8 cellular contexts compared by ENCODE assay signal in genomic region chr5:115179068-115179958, GRCh38.
DNase-seq lines count a peak whose midpoint lies in the region; ATAC-seq and TF ChIP-seq lines count a peak whose summit lies in the region.

No MANE protein-coding gene starts in this region.

- no peaks in the 10 kb centered on the region for H3K79me2 ChIP-seq in MM.1S (ENCODE audit: low read length)

- peak; percentile 33 for DNase-seq in DMS53 treated with DMSO at 0.1 percent for 48 hours (lab: John Stamatoyannopoulos, UW; ENCODE audit: unreplicated experiment)
- no peak for DNase-seq in MM.1S
- DNase-seq in effector memory CD8-positive, alpha-beta T cell: no peak
- DNase-seq in cortex of kidney (lab: John Stamatoyannopoulos, UW): no peak
- no peak for DNase-seq in activated effector memory CD4-positive, alpha-beta T cell treated with anti-CD3 and anti-CD28 coated beads, Interleukin-2, amount 50 U/mL, for 16 hours
- no peak for DNase-seq in NCI-H2171 treated with DMSO at 0.1 percent for 48 hours (lab: John Stamatoyannopoulos, UW)

- no peaks in the 10 kb centered on the region for H3K9me2 ChIP-seq in MM.1S (replicated peaks; ENCODE audit: insufficient read depth, low read length)

- H3K36me3 ChIP-seq in MM.1S (replicated peaks; ENCODE audit: insufficient read depth, low read length) (no peaks in the 10 kb centered on the region), muscle layer of colon (ENCODE audit: insufficient read depth, low read length) (no peaks in the 10 kb centered on the region)

- H3K9me3 Mint-ChIP-seq in effector memory CD8-positive, alpha-beta T cell: peaks cover 0 to 2% of the 10 kb centered on the region in 2 donors

- peak overlapping the region; percentile 62 for H3K4me3 ChIP-seq in MM.1S (ENCODE audit: low read length)
- peak overlapping the region; percentile 42 to 52 for H3K4me3 ChIP-seq in muscle layer of colon (ENCODE audit: low read depth in 1 of 2, low read length in 2 of 2)

- H3K9ac ChIP-seq in MM.1S (ENCODE audit: low read length): no peak overlapping the region
- H3K9ac ChIP-seq in muscle layer of colon (ENCODE audit: low read length): no peak overlapping the region

- H3K4me2 ChIP-seq in MM.1S (ENCODE audit: low read depth, low read length): peak overlapping the region; percentile 82

- no peaks in the 10 kb centered on the region for H3F3A ChIP-seq in MM.1S (ENCODE audit: insufficient read depth, low read length)

- H3K9me3 ChIP-seq in MM.1S (replicated peaks; ENCODE audit: insufficient read depth, low read length): no peaks in the 10 kb centered on the region
- H3K9me3 ChIP-seq in muscle layer of colon (ENCODE audit: low read length): no peaks in the 10 kb centered on the region

- H3K4me3 Mint-ChIP-seq in effector memory CD8-positive, alpha-beta T cell: peak overlapping the region; percentile 90 to 91

- peaks cover 13 to 15% of the 10 kb centered on the region in 2 donors for H3K4me1 Mint-ChIP-seq in effector memory CD8-positive, alpha-beta T cell (ENCODE audit: low read depth in 2 of 2)

- ATAC-seq in GM21515 (IDR thresholded peaks at IDR 0.05; ENCODE audit: unreplicated experiment): peak; percentile 25
- ATAC-seq in effector memory CD8-positive, alpha-beta T cell (replicated peaks): peak; percentile 16

- no peak for TF ChIP-seq CTCF in MM.1S (IDR thresholded peaks at IDR 0.05; ENCODE audit: low read length)

- peak overlapping the region; percentile 84 for H2AFZ ChIP-seq in MM.1S (ENCODE audit: low read length)

- peaks cover 2% of the 10 kb centered on the region for H3K36me3 Mint-ChIP-seq in effector memory CD8-positive, alpha-beta T cell (ENCODE audit: insufficient read depth)

- no peaks in the 10 kb centered on the region for H3K4me1 ChIP-seq in MM.1S (ENCODE audit: low read length)
- H3K4me1 ChIP-seq in muscle layer of colon (ENCODE audit: insufficient read depth, low read length): peaks cover 12% of the 10 kb centered on the region

- H3K27ac ChIP-seq in MM.1S (ENCODE audit: low read length): no peak overlapping the region
- no peak overlapping the region for H3K27ac ChIP-seq in muscle layer of colon (ENCODE audit: low read depth, low read length)

- H3K27me3 Mint-ChIP-seq in effector memory CD8-positive, alpha-beta T cell: peaks cover 78 to 79% of the 10 kb centered on the region in 2 donors

- no peaks in the 10 kb centered on the region for H4K20me1 ChIP-seq in MM.1S (ENCODE audit: insufficient read depth, low read length)

- H3K27me3 ChIP-seq in MM.1S (replicated peaks; ENCODE audit: insufficient read depth, low read length) (peaks cover 11% of the 10 kb centered on the region; the same call in 1 of the 2 replicates), muscle layer of colon (ENCODE audit: control insufficient read depth in 1 of 2, insufficient read depth in 2 of 2, low read length in 2 of 2) (peaks cover 45 to 50% of the 10 kb centered on the region in 2 donors)

- peak overlapping the region in 1 of 2 donors; percentile 81 for H3K27ac Mint-ChIP-seq in effector memory CD8-positive, alpha-beta T cell
